In the genomic region with DNA sequence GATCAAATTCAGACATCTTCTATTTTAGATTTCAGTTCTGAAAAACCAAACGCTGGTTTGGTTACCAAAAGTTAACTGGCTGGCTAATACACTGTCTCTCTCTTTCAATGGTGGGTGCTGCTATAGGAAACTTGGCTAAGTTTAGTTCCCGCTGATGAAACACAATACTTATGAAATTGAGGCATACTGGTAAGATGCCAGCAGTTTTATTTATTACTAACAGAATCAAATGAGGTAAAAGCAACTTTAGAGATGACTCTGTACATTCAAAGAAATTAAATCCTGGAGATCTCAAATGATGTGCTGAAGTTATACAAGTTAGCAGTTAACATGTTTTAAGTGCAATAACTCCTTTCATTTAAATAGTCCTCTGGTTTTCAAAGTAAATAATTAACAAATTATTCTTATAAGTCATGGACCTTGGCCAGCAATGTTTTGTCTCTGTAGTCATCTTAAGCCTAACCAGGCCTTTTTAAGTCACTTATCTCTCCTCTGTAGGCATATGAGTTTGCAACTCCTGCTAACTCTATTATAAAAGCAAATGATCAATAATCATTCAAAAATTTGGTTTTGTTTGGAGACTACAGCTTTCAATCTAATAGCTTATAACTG, we compare ENCODE assay signal across 14 cellular contexts. TPM values are rescaled to one million over a fixed set of nuclear protein-coding genes. Genes with fewer than 3 reads are reported as not detected.
DNase-seq lines count a peak whose midpoint lies in the region; ATAC-seq and TF ChIP-seq lines count a peak whose summit lies in the region.
"Had no signal": no experiment of that assay in that cellular context is flagged by ENCODE, and none has a peak within 500 bp of the region (broad histone marks: within the 10 kb centered on the region; RNA-seq: fewer than 3 reads in every experiment).

No MANE protein-coding gene starts in this region.

- H3K27me3 Mint-ChIP-seq in CD14-positive monocyte (ENCODE audit: low read depth in 3 of 3) = no peaks in the 10 kb centered on the region
- H3K27me3 Mint-ChIP-seq in type B pancreatic cell = no peaks in the 10 kb centered on the region
- H3K27me3 Mint-ChIP-seq in activated T-helper 17 cell treated with anti-CD3 and anti-CD28 coated beads, Interleukin-2, amount 50 U/mL, for 72 hours = peaks cover 4% of the 10 kb centered on the region

- intact Hi-C loops in CD14-positive monocyte (cut with micrococcal nuclease) = no loop called here

- H3K9ac ChIP-seq in HUES48 (ENCODE audit: low read depth, low read length) = no peak overlapping the region

- H3K27ac ChIP-seq in HUES48 (ENCODE audit: low read depth, low read length) = peak overlapping the region; percentile 16
- no peak overlapping the region for H3K27ac ChIP-seq in foreskin keratinocyte
- H3K27ac ChIP-seq: RWPE1 had no signal

- peaks cover 0 to 2% (median 0%) of the 10 kb centered on the region in 7 donors for H3K9me3 Mint-ChIP-seq in CD14-positive monocyte
- no peaks in the 10 kb centered on the region for H3K9me3 Mint-ChIP-seq in type B pancreatic cell
- no peaks in the 10 kb centered on the region for H3K9me3 Mint-ChIP-seq in activated T-helper 17 cell treated with anti-CD3 and anti-CD28 coated beads, Interleukin-2, amount 50 U/mL, for 72 hours
- H3K9me3 Mint-ChIP-seq: activated T-helper 2 cell treated with anti-CD3 and anti-CD28 coated beads, Interferon-gamma antibody, Interleukin-2, Interleukin-4, amounts not matched to agents 10 μg/mL and 5 μg/mL and 100 μg/mL, durations not matched to agents 14 hours and 24 hours and 36 hours had no signal

- no peaks in the 10 kb centered on the region for H3K9me3 ChIP-seq in HUES48 (ENCODE audit: control insufficient read depth, insufficient read depth, low read length)

- H3K36me3 Mint-ChIP-seq in CD14-positive monocyte (no peaks in the 10 kb centered on the region), type B pancreatic cell (no peaks in the 10 kb centered on the region)
- no peaks in the 10 kb centered on the region for H3K36me3 Mint-ChIP-seq in activated T-helper 17 cell treated with anti-CD3 and anti-CD28 coated beads, Interleukin-2, amount 50 U/mL, for 72 hours (ENCODE audit: low read depth)

- peaks cover 62% of the 10 kb centered on the region for H3K4me1 ChIP-seq in HUES48 (ENCODE audit: control insufficient read depth, insufficient read depth, low read length)
- no peaks in the 10 kb centered on the region for H3K4me1 ChIP-seq in foreskin keratinocyte

- H3K27ac Mint-ChIP-seq in CD14-positive monocyte = peak overlapping the region; percentile 49 to 94 (median 91)
- no peak overlapping the region for H3K27ac Mint-ChIP-seq in type B pancreatic cell
- H3K27ac Mint-ChIP-seq in activated T-helper 17 cell treated with anti-CD3 and anti-CD28 coated beads, Interleukin-2, amount 50 U/mL, for 72 hours = no peak overlapping the region
- H3K27ac Mint-ChIP-seq: activated T-helper 2 cell treated with anti-CD3 and anti-CD28 coated beads, Interferon-gamma antibody, Interleukin-2, Interleukin-4, amounts not matched to agents 10 μg/mL and 5 μg/mL and 100 μg/mL, durations not matched to agents 14 hours and 24 hours and 36 hours had no signal

- TF ChIP-seq CTCF in CD14-positive monocyte (IDR thresholded peaks at IDR 0.05) = no peak
- no peak for TF ChIP-seq CTCF in type B pancreatic cell (conservative IDR thresholded peaks at IDR 0.05)
- TF ChIP-seq CTCF in foreskin keratinocyte (conservative IDR thresholded peaks at IDR 0.05) = no peak

- H3K4me1 Mint-ChIP-seq in CD14-positive monocyte (peaks cover 31% of the 10 kb centered on the region), type B pancreatic cell (ENCODE audit: unreplicated experiment) (peaks cover 14% of the 10 kb centered on the region)
- H3K4me1 Mint-ChIP-seq in activated T-helper 17 cell treated with anti-CD3 and anti-CD28 coated beads, Interleukin-2, amount 50 U/mL, for 72 hours = peaks cover 3% of the 10 kb centered on the region

- H3K4me3 Mint-ChIP-seq in CD14-positive monocyte (peak overlapping the region; percentile 42 to 80), type B pancreatic cell (no peak overlapping the region)
- no peak overlapping the region for H3K4me3 Mint-ChIP-seq in activated T-helper 17 cell treated with anti-CD3 and anti-CD28 coated beads, Interleukin-2, amount 50 U/mL, for 72 hours

- no peak overlapping the region for H3K4me3 ChIP-seq in HUES48 (ENCODE audit: low read depth, low read length)

- H3K27me3 ChIP-seq in HUES48 (ENCODE audit: control insufficient read depth, insufficient read depth, low read length) (no peaks in the 10 kb centered on the region), foreskin keratinocyte (no peaks in the 10 kb centered on the region)

- no peak for DNase-seq in CD14-positive monocyte (ENCODE audit: low spot score)
- peak; percentile 10 for DNase-seq in fibroblast of the conjunctiva (ENCODE audit: low read depth)
- no peak for DNase-seq in C1 segment of cervical spinal cord (lab: John Stamatoyannopoulos, UW)
- DNase-seq in type B pancreatic cell (ENCODE audit: extremely low spot score, unreplicated experiment) = no peak
- DNase-seq in foreskin keratinocyte = no peak
- DNase-seq: activated CD4-positive, alpha-beta T cell treated with anti-CD3 and anti-CD28 coated beads, Interleukin-2, amount 50 U/mL, for 4 hours; foreskin fibroblast; NCI-H345; T1000 had no signal

- ATAC-seq in GM21515 (IDR thresholded peaks at IDR 0.05; ENCODE audit: unreplicated experiment) = peak; percentile 21
- no peak for ATAC-seq in foreskin keratinocyte
- no peak for ATAC-seq in activated T-helper 17 cell treated with anti-CD3 and anti-CD28 coated beads, Interleukin-2, amount 50 U/mL, for 72 hours (replicated peaks)

- no peaks in the 10 kb centered on the region for H3K36me3 ChIP-seq in HUES48 (ENCODE audit: control insufficient read depth, insufficient read depth, low read length)

RNA-seq across cellular contexts. Expression of gene PAK1, which starts 54.8 kb away (rescaled TPM):
- polyA plus RNA-seq in CD14-positive monocyte = 100 to 1,000 TPM; 128 to 134 TPM
- total RNA-seq in type B pancreatic cell (ENCODE audit: low replicate concordance) = 70.3 and 73.9 TPM in 2 replicates
- total RNA-seq in foreskin keratinocyte = 60.7 and 61.9 TPM in 2 replicates
- 30.1 and 34.7 TPM in 2 replicates for polyA plus RNA-seq in foreskin keratinocyte
- 10 to 100 TPM; 26.2 to 42.0 TPM for total RNA-seq in activated T-helper 17 cell treated with anti-CD3 and anti-CD28 coated beads, Interleukin-2, amount 50 U/mL, for 72 hours

Comparison
In these comparisons a context has a peak if more than half of its experiments do, and no peak if none do; other contexts are left out.
1. H3K27ac Mint-ChIP-seq: peak in CD14-positive monocyte (7 of 7); none in type B pancreatic cell (single experiment) and activated T-helper 17 cell treated with anti-CD3 and anti-CD28 coated beads, Interleukin-2, amount 50 U/mL, for 72 hours (single experiment).
2. H3K4me3 Mint-ChIP-seq: peak in CD14-positive monocyte (2 of 2); none in type B pancreatic cell (single experiment) and activated T-helper 17 cell treated with anti-CD3 and anti-CD28 coated beads, Interleukin-2, amount 50 U/mL, for 72 hours (single experiment).